In the genomic region with DNA sequence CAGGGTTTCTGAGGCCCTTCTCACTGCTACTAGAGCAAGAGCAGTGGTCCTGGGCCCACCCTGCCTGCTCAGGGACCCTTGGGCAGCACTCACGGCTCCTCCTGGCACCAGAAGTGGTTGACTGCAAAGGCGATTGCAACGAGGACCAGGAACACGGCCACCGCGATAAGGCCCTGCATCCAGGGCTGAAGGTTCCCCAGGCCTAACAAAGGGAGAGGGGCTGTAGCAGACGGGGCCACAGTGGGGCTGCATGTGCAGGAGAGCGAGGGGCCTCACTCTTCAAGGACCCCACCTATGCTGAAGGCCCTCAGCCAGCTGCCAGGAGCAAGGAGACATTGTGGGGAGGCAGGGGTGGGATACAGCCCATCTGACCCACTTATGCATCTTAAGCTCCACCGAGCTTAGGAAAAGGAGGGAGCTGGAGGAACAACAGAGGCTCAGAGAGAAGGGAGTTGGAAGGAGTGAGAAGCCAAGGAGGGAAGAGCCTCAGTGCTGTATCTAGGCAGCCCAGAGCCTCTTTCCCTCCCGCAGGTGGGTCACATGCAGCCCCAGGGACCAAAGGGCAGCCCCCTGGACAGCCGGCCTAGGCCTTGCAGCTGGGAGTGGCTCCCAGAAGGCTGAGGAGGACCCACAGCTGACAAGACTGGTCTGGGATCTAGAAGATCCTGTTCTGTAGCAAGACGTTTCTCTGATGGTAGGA, we compare ENCODE assay signal across 35 cellular contexts. TPM values are rescaled to one million over a fixed set of nuclear protein-coding genes. Genes with fewer than 3 reads are reported as not detected.
DNase-seq lines count a peak whose midpoint lies in the region; ATAC-seq, FAIRE-seq and TF ChIP-seq lines count a peak whose summit lies in the region.
"Had no signal": no experiment of that assay in that cellular context is flagged by ENCODE, and none has a peak within 500 bp of the region (broad histone marks: within the 10 kb centered on the region; RNA-seq: fewer than 3 reads in every experiment).

No MANE protein-coding gene starts in this region.

- H2AFZ ChIP-seq in hepatocyte (no peak overlapping the region), osteoblast (ENCODE audit: low read length) (no peak overlapping the region)
- H2AFZ ChIP-seq: GM23248 had no signal

- ATAC-seq in CD8-positive, alpha-beta T cell, result no peak
- ATAC-seq: gastrocnemius medialis, psoas muscle had no signal

- no TSS peak for BruUV-seq in Calu3 (replicated peaks; lab: Mats Ljungman, UMichigan)

- no peaks in the 10 kb centered on the region for H4K20me1 ChIP-seq in hepatocyte (ENCODE audit: insufficient read depth, poor library complexity, severe bottlenecking)
- no peaks in the 10 kb centered on the region for H4K20me1 ChIP-seq in osteoblast (ENCODE audit: insufficient read depth, low read length)

- H3K4me2 ChIP-seq in hepatocyte, result no peak overlapping the region
- no peak overlapping the region for H3K4me2 ChIP-seq in osteoblast (ENCODE audit: insufficient read depth, low read length)

- DNase-seq in CD8-positive, alpha-beta T cell, result peak in 1 of 7 experiments; percentile 32
- no peak for DNase-seq in Calu3
- peak; percentile 47 for DNase-seq in hepatocyte (ENCODE audit: low spot score)
- DNase-seq in osteoblast (ENCODE audit: insufficient read length, low spot score, missing footprints), result peak; percentile 70
- no peak for DNase-seq in D721Med (ENCODE audit: insufficient read length, low spot score)
- DNase-seq in effector CD4-positive, alpha-beta T cell, result no peak
- no peak for DNase-seq in activated naive CD4-positive, alpha-beta T cell (lab: John Stamatoyannopoulos, UW)
- DNase-seq: activated CD4-positive, alpha-beta T cell treated with anti-CD3 and anti-CD28 coated beads for 4 hours; activated naive CD4-positive, alpha-beta T cell treated with anti-CD3 and anti-CD28 coated beads, Interleukin-2, amount 10 ng/mL, durations not matched to agents 7 days and 5 days; central memory CD4-positive, alpha-beta T cell; dermis blood vessel endothelial cell; DMS79 treated with DMSO at 0.1 percent for 48 hours; gastrocnemius medialis; GF-D8; GM23248; HFFc6; hypothalamus; KBM-7; naive B cell; NCI-H1092 treated with DMSO at 0.1 percent for 48 hours; NCI-H1694 treated with DMSO at 0.1 percent for 48 hours; psoas muscle; stimulated activated CD4-positive, alpha-beta T cell treated with anti-CD3 and anti-CD28 coated beads, Interleukin-4, amount 100 ng/mL, for 24 hours; T-helper 9 cell; transverse colon had no signal

- no peak for TF ChIP-seq CTCF in CD8-positive, alpha-beta T cell (IDR thresholded peaks at IDR 0.05)
- TF ChIP-seq CTCF in Calu3 (IDR thresholded peaks at IDR 0.05; ENCODE audit: unreplicated experiment) (no peak), hepatocyte (IDR thresholded peaks at IDR 0.05; ENCODE audit: poor library complexity) (no peak), osteoblast (IDR thresholded peaks at IDR 0.05; ENCODE audit: extremely low read depth, low read depth, low read length) (no peak), D721Med (IDR thresholded peaks at IDR 0.05; ENCODE audit: insufficient read depth, missing control alignments) (no peak)

- CTCF ChIA-PET in CD8-positive, alpha-beta T cell (lab: Charles Lee), result interaction anchor here (0.8 to 4.3 kb wide), 3 partner anchors 9 to 523 kb away, joined by 4 to 35 read pairs (median 13); no protein-coding TSS in a partner anchor
- CTCF ChIA-PET in Calu3 (lab: Charles Lee), result no interaction called here

- H3K36me3 ChIP-seq in CD8-positive, alpha-beta T cell (ENCODE audit: insufficient read depth, low read length), result no peaks in the 10 kb centered on the region
- H3K36me3 ChIP-seq in hepatocyte (replicated peaks; ENCODE audit: insufficient read depth, low read depth), result no peaks in the 10 kb centered on the region
- no peaks in the 10 kb centered on the region for H3K36me3 ChIP-seq in osteoblast (ENCODE audit: insufficient read depth, low read length)
- H3K36me3 ChIP-seq: adrenal gland, gastrocnemius medialis, SJSA1, transverse colon had no signal

- no peaks in the 10 kb centered on the region for H3K4me1 Mint-ChIP-seq in CD8-positive, alpha-beta T cell (ENCODE audit: low read depth)
- peaks cover 69% of the 10 kb centered on the region for H3K4me1 Mint-ChIP-seq in Calu3 (ENCODE audit: low read depth, unreplicated experiment)
- H3K4me1 Mint-ChIP-seq: activated naive CD4-positive, alpha-beta T cell treated with anti-CD3 and anti-CD28 coated beads, Interleukin-2, amount 10 ng/mL, durations not matched to agents 7 days and 5 days; naive B cell had no signal

- H3K9me2 ChIP-seq in hepatocyte (replicated peaks; ENCODE audit: insufficient read depth), result no peaks in the 10 kb centered on the region

- no peaks in the 10 kb centered on the region for H3K9me3 Mint-ChIP-seq in CD8-positive, alpha-beta T cell
- H3K9me3 Mint-ChIP-seq in Calu3 (ENCODE audit: low read depth, unreplicated experiment), result no peaks in the 10 kb centered on the region
- H3K9me3 Mint-ChIP-seq: activated naive CD4-positive, alpha-beta T cell treated with anti-CD3 and anti-CD28 coated beads, Interleukin-2, amount 10 ng/mL, durations not matched to agents 7 days and 5 days; HFFc6; mesothelial cell of epicardium; naive B cell had no signal

- H3K27ac Mint-ChIP-seq in CD8-positive, alpha-beta T cell, result peak overlapping the region; percentile 27
- H3K27ac Mint-ChIP-seq in Calu3 (ENCODE audit: unreplicated experiment), result peak overlapping the region; percentile 88
- H3K27ac Mint-ChIP-seq: activated naive CD4-positive, alpha-beta T cell treated with anti-CD3 and anti-CD28 coated beads, Interleukin-2, amount 10 ng/mL, durations not matched to agents 7 days and 5 days; HFFc6; mesothelial cell of epicardium had no signal

- intact Hi-C loops in CD8-positive, alpha-beta T cell (cut with DNase I, micrococcal nuclease), result no loop called here
- intact Hi-C loops in Calu3 (cut with micrococcal nuclease; ENCODE audit: unreplicated experiment), result loop anchor here (10.0 kb wide), 1 partner anchor 147 kb away; the partner anchor contains the start of gene CMPK1

- no peak overlapping the region for H3K4me3 Mint-ChIP-seq in CD8-positive, alpha-beta T cell
- H3K4me3 Mint-ChIP-seq in Calu3 (ENCODE audit: low read depth, unreplicated experiment), result peak overlapping the region; percentile 87
- H3K4me3 Mint-ChIP-seq: activated naive CD4-positive, alpha-beta T cell treated with anti-CD3 and anti-CD28 coated beads, Interleukin-2, amount 10 ng/mL, durations not matched to agents 7 days and 5 days; HFFc6; mesothelial cell of epicardium; naive B cell had no signal

- POLR2A ChIA-PET in CD8-positive, alpha-beta T cell (lab: Charles Lee), result no interaction called here

- H3K4me3 ChIP-seq in CD8-positive, alpha-beta T cell (ENCODE audit: low read depth, low read length), result no peak overlapping the region
- no peak overlapping the region for H3K4me3 ChIP-seq in hepatocyte
- no peak overlapping the region for H3K4me3 ChIP-seq in osteoblast (ENCODE audit: insufficient read depth, low read length)
- H3K4me3 ChIP-seq: adrenal gland, gastrocnemius medialis, GM23248, psoas muscle, SJSA1, transverse colon had no signal

- H3K79me2 ChIP-seq in hepatocyte, result no peaks in the 10 kb centered on the region
- H3K79me2 ChIP-seq in osteoblast (ENCODE audit: insufficient read depth, low read length), result no peaks in the 10 kb centered on the region

- peaks cover 7% of the 10 kb centered on the region for H3K27me3 Mint-ChIP-seq in CD8-positive, alpha-beta T cell (ENCODE audit: low read depth)
- H3K27me3 Mint-ChIP-seq in Calu3 (ENCODE audit: unreplicated experiment), result no peaks in the 10 kb centered on the region

- no peaks in the 10 kb centered on the region for H3K27me3 ChIP-seq in CD8-positive, alpha-beta T cell (ENCODE audit: insufficient read depth, low read length)
- H3K27me3 ChIP-seq in hepatocyte, result no peaks in the 10 kb centered on the region
- no peaks in the 10 kb centered on the region for H3K27me3 ChIP-seq in osteoblast (ENCODE audit: insufficient read depth, low read length)
- H3K27me3 ChIP-seq: adrenal gland, gastrocnemius medialis, SJSA1, transverse colon had no signal

- no peak overlapping the region for H3K27ac ChIP-seq in CD8-positive, alpha-beta T cell (ENCODE audit: low read depth, low read length)
- H3K27ac ChIP-seq in hepatocyte (peak overlapping the region; percentile 55), osteoblast (ENCODE audit: low read depth, low read length) (no peak overlapping the region)
- H3K27ac ChIP-seq: adrenal gland, gastrocnemius medialis, GM23248, psoas muscle, SJSA1, transverse colon, VCaP had no signal

- H3K4me1 ChIP-seq in CD8-positive, alpha-beta T cell (ENCODE audit: insufficient read depth, low read length), result no peaks in the 10 kb centered on the region
- H3K4me1 ChIP-seq in hepatocyte (ENCODE audit: insufficient read depth) (peaks cover 19% of the 10 kb centered on the region), osteoblast (ENCODE audit: insufficient read depth, low read length) (peaks cover 8% of the 10 kb centered on the region)

- no peaks in the 10 kb centered on the region for H3K36me3 Mint-ChIP-seq in CD8-positive, alpha-beta T cell
- H3K36me3 Mint-ChIP-seq in Calu3 (ENCODE audit: insufficient read depth, unreplicated experiment), result peaks cover 90% of the 10 kb centered on the region
- H3K36me3 Mint-ChIP-seq: activated naive CD4-positive, alpha-beta T cell treated with anti-CD3 and anti-CD28 coated beads, Interleukin-2, amount 10 ng/mL, durations not matched to agents 7 days and 5 days; mesothelial cell of epicardium; naive B cell had no signal

- no peak for FAIRE-seq in D721Med (lab: Jason Lieb, UNC)

- H3K9me3 ChIP-seq in CD8-positive, alpha-beta T cell (ENCODE audit: low read length), result no peaks in the 10 kb centered on the region
- H3K9me3 ChIP-seq in hepatocyte (ENCODE audit: low read depth), result no peaks in the 10 kb centered on the region
- H3K9me3 ChIP-seq in osteoblast (ENCODE audit: low read depth, low read length), result no peaks in the 10 kb centered on the region
- H3K9me3 ChIP-seq: adrenal gland, gastrocnemius medialis, psoas muscle, SJSA1, transverse colon had no signal

- WGBS in hepatocyte (ENCODE audit: low lambda C conversion rate, missing lambda C conversion rate), result 82% methylated on average over 12 of the region's 12 CpGs

RNA-seq across cellular contexts. Expression of gene PDZK1IP1, which starts 2.5 kb away (rescaled TPM):
- not detected for total RNA-seq in CD8-positive, alpha-beta T cell
- total RNA-seq in Calu3 (2022) (231 and 327 TPM in 2 replicates), hepatocyte (0.37 TPM in 1 of 2 replicates, not detected in the other), osteoblast (not detected in 2 replicates)
- 0.71 TPM in 1 of 2 replicates, not detected in the other for polyA plus RNA-seq in hepatocyte
- total RNA-seq: GM23248, HFFc6, HT1080, mesothelial cell of epicardium, NCI-H460, RPMI7951, SJSA1 had no signal
- polyA plus RNA-seq: AG04450, BJ, GM23248 had no signal

RNA-seq across cellular contexts. Expression of gene TAL1, which starts 44.6 kb away (rescaled TPM):
- total RNA-seq in CD8-positive, alpha-beta T cell, result not detected
- not detected in 2 replicates for total RNA-seq in Calu3 (2022)
- 0.08 and 0.13 TPM in 2 replicates for total RNA-seq in hepatocyte
- 0.68 TPM in 1 of 2 replicates, not detected in the other for polyA plus RNA-seq in hepatocyte
- total RNA-seq in osteoblast, result not detected in 2 replicates
- total RNA-seq: GM23248, HFFc6, M059J, mesothelial cell of epicardium, NCI-H460, RPMI7951, SJSA1 had no signal
- polyA plus RNA-seq: AG04450, BJ, GM23248 had no signal

RNA-seq across cellular contexts. Expression of gene CYP4A22, which starts 50.1 kb away (rescaled TPM):
- not detected for total RNA-seq in CD8-positive, alpha-beta T cell
- not detected in 2 replicates for total RNA-seq in Calu3 (2022)
- total RNA-seq in hepatocyte, result 0.83 and 2.6 TPM in 2 replicates
- 3.9 and 7.3 TPM in 2 replicates for polyA plus RNA-seq in hepatocyte
- total RNA-seq in osteoblast, result not detected in 2 replicates
- total RNA-seq: adrenal gland, dermis blood vessel endothelial cell, GM23248, HFFc6, HT1080, M059J, mesothelial cell of epicardium, NCI-H460, psoas muscle, RPMI7951, SJSA1, transverse colon had no signal
- polyA plus RNA-seq: adrenal gland, AG04450, BJ, GM23248 had no signal

Comparison
In these comparisons a context has a peak if more than half of its experiments do, and no peak if none do; other contexts are left out.
1. DNase-seq: peak in hepatocyte (single experiment) and osteoblast (single experiment); none in Calu3 (single experiment), D721Med (single experiment), effector CD4-positive, alpha-beta T cell (single experiment) and activated naive CD4-positive, alpha-beta T cell (0 of 4).
2. RNA of gene PDZK1IP1, which starts 2.5 kb away (total RNA-seq): 231 to 327 TPM in Calu3; 0.37 TPM in hepatocyte, not detected in CD8-positive, alpha-beta T cell and not detected in osteoblast; every median in the first group is over 100 times any median in the second.